23 cellular contexts compared by ENCODE assay signal in the genomic region with DNA sequence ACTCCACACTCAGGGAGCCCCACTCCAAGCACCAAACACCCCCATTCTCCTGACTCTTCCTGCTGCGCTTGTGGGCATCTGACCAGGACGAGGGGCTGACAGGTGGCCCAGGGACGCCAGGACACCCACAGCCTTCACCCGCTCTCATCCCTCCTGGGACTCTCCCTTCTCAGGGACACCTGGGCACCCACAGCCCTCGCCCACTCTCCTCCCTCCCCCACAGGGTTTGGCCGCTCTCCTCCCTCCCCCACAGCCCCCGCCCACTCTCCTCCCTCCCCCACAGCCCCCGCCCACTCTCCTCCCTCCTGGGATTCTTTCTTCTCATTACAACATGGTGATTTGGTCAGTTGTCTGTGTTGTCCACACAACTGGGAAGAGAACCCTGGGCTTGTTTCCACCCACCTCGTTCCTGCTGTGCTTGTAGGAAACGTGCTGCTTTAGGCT. TPM values are rescaled to one million over a fixed set of nuclear protein-coding genes. Genes with fewer than 3 reads are reported as not detected.
A peak's percentile ranks its signal among the peaks of the same experiment; 100 is the strongest.
DNase-seq lines count a peak whose midpoint lies in the region; ATAC-seq and TF ChIP-seq lines count a peak whose summit lies in the region.
"Had no signal": no experiment of that assay in that cellular context is flagged by ENCODE, and none has a peak within 500 bp of the region (broad histone marks: within the 10 kb centered on the region; RNA-seq: fewer than 3 reads in every experiment).

No MANE protein-coding gene starts in this region.

- peaks cover 89% of the 10 kb centered on the region for H3K36me3 ChIP-seq in OCI-LY1 (ENCODE audit: insufficient read depth, low read length)
- peaks cover 0 to 3% (median 0%) of the 10 kb centered on the region in 4 donors for H3K36me3 ChIP-seq in transverse colon
- H3K36me3 ChIP-seq: HAP-1, ovary had no signal

- 50 to 69% methylated on average over 1 to 8 of the region's 10 CpGs for whole genome bisulfite sequencing in transverse colon (ENCODE audit: low coverage in 1 of 2), 2 donors

- no peak for TF ChIP-seq EP300 in transverse colon (IDR thresholded peaks at IDR 0.05; ENCODE audit: low read depth)

- no peaks in the 10 kb centered on the region for H4K20me1 ChIP-seq in OCI-LY1 (ENCODE audit: insufficient read depth, low read length)

- intact Hi-C loops in Right ventricle myocardium superior (cut with DNase I) (no loop called here), left ventricle myocardium superior (cut with micrococcal nuclease) (no loop called here), transverse colon (cut with DNase I; ENCODE audit: low total_unique reads) (loop anchor here (2.0 kb wide), 1 partner anchor 587 kb away; no protein-coding TSS in a partner anchor)

- no peaks in the 10 kb centered on the region for H3K9me2 ChIP-seq in OCI-LY1 (ENCODE audit: low read depth, low read length)

- no peak for TF ChIP-seq CTCF in OCI-LY1 (IDR thresholded peaks at IDR 0.05; ENCODE audit: low read length)
- no peak for TF ChIP-seq CTCF in transverse colon (IDR thresholded peaks at IDR 0.05)

- H3K4me1 ChIP-seq in OCI-LY1 (ENCODE audit: insufficient read depth, low read length, severe bottlenecking), result peaks cover 91% of the 10 kb centered on the region
- H3K4me1 ChIP-seq in transverse colon, result no peaks in the 10 kb centered on the region
- H3K4me1 ChIP-seq: adrenal gland, HAP-1, right atrium auricular region had no signal

- H3K27ac ChIP-seq in OCI-LY1 (ENCODE audit: low read depth, low read length, poor library complexity, severe bottlenecking) (peak overlapping the region; percentile 94), transverse colon (peak overlapping the region in 2 of 4 donors; percentile 17 to 19)
- H3K27ac ChIP-seq: adrenal gland, epithelial cell of prostate, hepatocyte, right atrium auricular region, thoracic aorta had no signal

- H3K9ac ChIP-seq in OCI-LY1 (ENCODE audit: low read length), result peak overlapping the region; percentile 81

- H2AFZ ChIP-seq in OCI-LY1 (ENCODE audit: low read length), result no peak overlapping the region
- H2AFZ ChIP-seq: hepatocyte had no signal

- TF ChIP-seq POLR2A in transverse colon (IDR thresholded peaks at IDR 0.05), result no peak

- H3F3A ChIP-seq in OCI-LY1 (ENCODE audit: insufficient read depth, low read length), result no peaks in the 10 kb centered on the region

- peak; percentile 21 for DNase-seq in Right ventricle myocardium superior
- DNase-seq in left ventricle myocardium superior, result no peak
- DNase-seq in germinal center (ENCODE audit: low spot score), result peak; percentile 45
- DNase-seq in transverse colon, result peak; percentile 26
- DNase-seq in NCI-H82 (lab: John Stamatoyannopoulos, UW), result no peak
- DNase-seq in NCI-H2029 treated with DMSO at 0.1 percent for 48 hours (lab: John Stamatoyannopoulos, UW), result no peak
- DNase-seq: activated CD4-positive, alpha-beta T cell treated with anti-CD3 and anti-CD28 coated beads, Interleukin-2, amount 50 U/mL, for 4 hours; activated CD8-positive, alpha-beta memory T cell treated with anti-CD3 and anti-CD28 coated beads, Interleukin-2, amount 50 U/mL, for 48 hours; activated gamma-delta T cell; adrenal gland; C1 segment of cervical spinal cord; GDM1; NCI-H1105; NCI-H524; T-helper 1 cell had no signal

- H3K4me3 ChIP-seq in OCI-LY1 (ENCODE audit: low read depth, low read length, poor library complexity, severe bottlenecking), result peak overlapping the region; percentile 68
- H3K4me3 ChIP-seq in transverse colon, result no peak overlapping the region
- H3K4me3 ChIP-seq: adrenal gland, HAP-1, hepatocyte, ovary, right atrium auricular region, thoracic aorta had no signal

- ATAC-seq in Right ventricle myocardium superior (ENCODE audit: poor library complexity) (no peak), left ventricle myocardium superior (no peak), GM18867 (IDR thresholded peaks at IDR 0.05; ENCODE audit: unreplicated experiment) (no peak)

- peak overlapping the region; percentile 86 for H3K4me2 ChIP-seq in OCI-LY1 (ENCODE audit: low read length)
- H3K4me2 ChIP-seq: hepatocyte had no signal

- H3K9me3 ChIP-seq in OCI-LY1 (ENCODE audit: low read length) (peaks cover under 1% of the 10 kb centered on the region; the same call in 1 of the 2 replicates), transverse colon (peaks cover 3% of the 10 kb centered on the region in 2 donors)
- H3K9me3 ChIP-seq: adrenal gland, HAP-1, ovary had no signal

- peaks cover 14% of the 10 kb centered on the region for H3K79me2 ChIP-seq in OCI-LY1 (ENCODE audit: insufficient read depth, low read length)
- H3K79me2 ChIP-seq: hepatocyte had no signal

- H3K27me3 ChIP-seq in OCI-LY1 (ENCODE audit: insufficient read depth, low read length) (no peaks in the 10 kb centered on the region), transverse colon (no peaks in the 10 kb centered on the region)
- H3K27me3 ChIP-seq: adrenal gland, hepatocyte, ovary, right atrium auricular region had no signal

- in situ Hi-C loops in transverse colon (cut with MboI; ENCODE audit: low pct_ligation_motif_present in 1 of 4, low pct_unique_long_range_greater_than_20kb in 1 of 4, low sequenced_read_pairs in 3 of 4), result no loop called here

RNA-seq across cellular contexts. Expression of a gene that starts 43.4 kb away (rescaled TPM):
- total RNA-seq in Right ventricle myocardium superior, result 3.8 TPM
- total RNA-seq in left ventricle myocardium superior, result 3.7 TPM
- total RNA-seq in transverse colon, result 10 to 100 TPM in 2 of 4 donors, 1 to 10 TPM in 2; 6.4 to 88.4 (median 21.1) TPM

Comparison
In these comparisons a context has a peak if more than half of its experiments do, and no peak if none do; other contexts are left out.
1. DNase-seq: peak in Right ventricle myocardium superior (single experiment), germinal center (single experiment) and transverse colon (single experiment); none in left ventricle myocardium superior (single experiment), NCI-H82 (single experiment) and NCI-H2029 treated with DMSO at 0.1 percent for 48 hours (single experiment).